8 cellular contexts compared by ENCODE assay signal in the genomic region with DNA sequence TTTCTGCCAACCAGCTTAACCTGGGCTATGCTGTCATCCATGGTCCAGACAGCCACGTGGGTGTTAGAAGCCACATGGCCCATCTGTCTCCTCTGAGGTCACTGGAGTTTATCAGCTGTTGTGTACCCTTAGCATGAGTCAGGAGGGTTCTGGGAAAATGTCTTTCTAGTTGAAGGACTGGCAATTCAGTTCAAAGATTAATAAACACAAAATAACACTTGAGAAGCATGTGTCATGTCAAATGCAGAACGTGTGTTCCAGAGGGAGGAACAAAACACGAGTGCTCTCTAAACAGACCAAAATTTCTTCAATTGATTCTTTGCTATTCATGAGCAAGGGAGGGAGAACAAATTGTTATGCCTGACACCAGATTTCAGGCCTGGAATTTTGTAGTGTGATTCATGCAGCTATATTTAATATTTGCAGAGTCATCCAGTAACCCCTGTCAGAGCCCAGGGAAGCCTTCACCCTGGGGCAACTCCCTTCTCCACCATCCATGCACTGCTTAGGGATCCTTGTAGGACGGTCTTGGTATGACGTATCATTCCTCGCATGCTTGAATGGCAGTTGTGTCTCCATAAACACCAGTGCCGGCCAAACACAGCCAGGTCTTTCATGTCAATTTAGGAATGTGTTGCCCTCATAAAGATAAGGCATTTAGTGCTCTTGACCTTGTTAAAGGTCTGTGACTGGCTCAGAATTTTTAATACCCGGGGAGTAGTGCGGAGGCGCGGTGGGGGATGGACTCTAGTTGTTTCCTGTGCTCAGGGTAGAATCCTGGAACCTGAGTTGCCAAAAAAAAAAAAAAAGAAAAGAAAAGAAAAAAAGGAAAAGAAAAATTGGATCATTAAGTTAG. TPM values are rescaled to one million over a fixed set of nuclear protein-coding genes. Genes with fewer than 3 reads are reported as not detected.
DNase-seq lines count a peak whose midpoint lies in the region; ATAC-seq and TF ChIP-seq lines count a peak whose summit lies in the region.

No MANE protein-coding gene starts in this region.

- peaks cover 3% of the 10 kb centered on the region for H3K4me1 Mint-ChIP-seq in activated CD4-positive, alpha-beta T cell treated with anti-CD3 and anti-CD28 coated beads, Interleukin-2, amount 10 ng/mL, durations not matched to agents 24 days and 14 days

- intact Hi-C loops in activated CD4-positive, alpha-beta T cell treated with anti-CD3 and anti-CD28 coated beads, Interleukin-2, amount 10 ng/mL, durations not matched to agents 24 days and 14 days (cut with micrococcal nuclease) = no loop called here

- H3K9me3 ChIP-seq in esophagus (ENCODE audit: control insufficient read depth in 2 of 2, insufficient read depth in 1 of 2, low read depth in 1 of 2, low read length in 1 of 2) = no peaks in the 10 kb centered on the region

- no peaks in the 10 kb centered on the region for H3K27me3 ChIP-seq in esophagus (ENCODE audit: control insufficient read depth in 1 of 2, insufficient read depth in 2 of 2, low read length in 2 of 2)

- peak overlapping the region; percentile 40 to 63 for H3K27ac ChIP-seq in esophagus (ENCODE audit: low read depth in 2 of 2, low read length in 1 of 2)

- DNase-seq in COLO829 (ENCODE audit: low spot score) (peak; percentile 95), NCI-H69 (lab: John Stamatoyannopoulos, UW) (peak; percentile 13), omental fat pad (ENCODE audit: low spot score) (no peak)
- DNase-seq in activated CD4-positive, alpha-beta T cell treated with anti-CD3 and anti-CD28 coated beads, Interleukin-2, amount 50 U/mL, for 1 hour = no peak
- DNase-seq in activated CD4-positive, alpha-beta T cell treated with anti-CD3 and anti-CD28 coated beads, Interleukin-2, amount 10 ng/mL, durations not matched to agents 24 days and 14 days = no peak

- no peak overlapping the region for H3K4me3 Mint-ChIP-seq in activated CD4-positive, alpha-beta T cell treated with anti-CD3 and anti-CD28 coated beads, Interleukin-2, amount 10 ng/mL, durations not matched to agents 24 days and 14 days

- peaks cover 13% of the 10 kb centered on the region for H3K9me3 Mint-ChIP-seq in activated CD4-positive, alpha-beta T cell treated with anti-CD3 and anti-CD28 coated beads, Interleukin-2, amount 10 ng/mL, durations not matched to agents 24 days and 14 days

- WGBS in esophagus, 2 donors = 44 to 49% methylated on average over 11 of the region's 11 CpGs

- no peak for TF ChIP-seq CTCF in omental fat pad (IDR thresholded peaks at IDR 0.05)

- H3K27me3 Mint-ChIP-seq in activated CD4-positive, alpha-beta T cell treated with anti-CD3 and anti-CD28 coated beads, Interleukin-2, amount 10 ng/mL, durations not matched to agents 24 days and 14 days = peaks cover 4% of the 10 kb centered on the region

- peaks cover 0 to 2% of the 10 kb centered on the region in 2 donors for H3K4me1 ChIP-seq in esophagus (ENCODE audit: control insufficient read depth in 2 of 2, insufficient read depth in 2 of 2, low read length in 1 of 2)

- peak; percentile 100 for ATAC-seq in omental fat pad (ENCODE audit: low FRiP score)
- no peak for ATAC-seq in GM19324 (IDR thresholded peaks at IDR 0.05; ENCODE audit: low FRiP score, unreplicated experiment)
- ATAC-seq in GM21367 (IDR thresholded peaks at IDR 0.05; ENCODE audit: unreplicated experiment) = no peak

- H3K36me3 Mint-ChIP-seq in activated CD4-positive, alpha-beta T cell treated with anti-CD3 and anti-CD28 coated beads, Interleukin-2, amount 10 ng/mL, durations not matched to agents 24 days and 14 days (ENCODE audit: low read depth) = no peaks in the 10 kb centered on the region

- no peaks in the 10 kb centered on the region for H3K36me3 ChIP-seq in esophagus (ENCODE audit: control insufficient read depth in 2 of 2, insufficient read depth in 2 of 2, low read length in 1 of 2)

- no peak overlapping the region for H3K4me3 ChIP-seq in esophagus (ENCODE audit: low read depth in 1 of 2, low read length in 2 of 2)

- no peak overlapping the region for H3K27ac Mint-ChIP-seq in activated CD4-positive, alpha-beta T cell treated with anti-CD3 and anti-CD28 coated beads, Interleukin-2, amount 10 ng/mL, durations not matched to agents 24 days and 14 days

RNA-seq across cellular contexts. Expression of a gene that starts 27.7 kb away (rescaled TPM):
- polyA plus RNA-seq in esophagus = 10 to 100 TPM; 14.2 to 18.5 TPM
- total RNA-seq in omental fat pad = 10 to 100 TPM; 50.7 to 82.3 (median 72.3) TPM
- total RNA-seq in activated CD4-positive, alpha-beta T cell treated with anti-CD3 and anti-CD28 coated beads, Interleukin-2, amount 10 ng/mL, durations not matched to agents 24 days and 14 days = 60.9 and 64.9 TPM in 2 replicates

Comparison
In these comparisons a context has a peak if more than half of its experiments do, and no peak if none do; other contexts are left out.
1. DNase-seq: peak in COLO829 (single experiment) and NCI-H69 (single experiment); none in omental fat pad (single experiment), activated CD4-positive, alpha-beta T cell treated with anti-CD3 and anti-CD28 coated beads, Interleukin-2, amount 50 U/mL, for 1 hour (single experiment) and activated CD4-positive, alpha-beta T cell treated with anti-CD3 and anti-CD28 coated beads, Interleukin-2, amount 10 ng/mL, durations not matched to agents 24 days and 14 days (single experiment).